ENCODE assay signal across 28 cellular contexts in the genomic region with DNA sequence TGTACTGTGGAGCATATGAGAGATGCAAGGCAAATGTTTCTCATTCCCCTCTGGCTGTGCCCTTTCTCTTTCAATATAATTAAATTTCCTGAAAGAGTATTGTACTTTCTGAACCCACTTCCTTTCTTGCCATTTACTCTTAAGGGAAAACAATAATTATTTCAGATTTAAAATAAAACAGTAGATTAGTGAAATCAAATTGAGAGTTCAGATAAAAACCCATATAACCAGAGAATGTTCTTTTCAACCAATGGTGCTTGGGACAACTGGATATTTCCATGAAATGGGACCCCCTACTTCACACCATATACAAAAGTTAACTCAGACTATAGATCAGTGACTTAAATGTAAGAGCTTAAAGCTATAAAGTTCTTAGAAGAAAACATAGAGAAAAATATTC.
"Had no signal": no experiment of that assay in that cellular context is flagged by ENCODE, and none has a peak within 500 bp of the region (broad histone marks: within the 10 kb centered on the region; RNA-seq: fewer than 3 reads in every experiment).

No MANE protein-coding gene starts in this region.

- H3K36me3 Mint-ChIP-seq: stimulated activated memory B cell treated with anti-CD40 and anti-IgM and Interleukin-4, amounts not matched to agents 10 μg/mL and 1 μg/mL and 100 μg/mL, for 72 hours; stimulated activated naive B cell treated with anti-CD40 and anti-IgM and Interleukin-4, amounts not matched to agents 10 μg/mL and 1 μg/mL and 100 μg/mL, for 72 hours had no signal

- H3K27ac ChIP-seq: stomach, suprapubic skin, testis, thoracic aorta, thyroid gland, tibial artery, tibial nerve, transverse colon, upper lobe of left lung, upper lobe of right lung, uterus, vagina had no signal

- H3K4me1 ChIP-seq: testis, thyroid gland, tibial artery, transverse colon, upper lobe of left lung, upper lobe of right lung, uterus, vagina had no signal

- ATAC-seq: stimulated activated memory B cell treated with anti-CD40 and anti-IgM and Interleukin-4, amounts not matched to agents 10 μg/mL and 1 μg/mL and 100 μg/mL, for 72 hours; stimulated activated naive B cell treated with anti-CD40 and anti-IgM and Interleukin-4, amounts not matched to agents 10 μg/mL and 1 μg/mL and 100 μg/mL, for 72 hours; stimulated activated naive CD8-positive, alpha-beta T cell treated with anti-CD3 and anti-CD28 coated beads, Interleukin-15, amount 100 ng/mL, for 72 hours; stimulated activated naive CD8-positive, alpha-beta T cell treated with anti-CD3 and anti-CD28 coated beads, Interleukin-15, Interleukin-2, amounts not matched to agents 100 U/mL and 50 U/mL, for 24 hours; upper lobe of right lung had no signal

- H3K4me3 ChIP-seq: stomach, suprapubic skin, testis, thoracic aorta, thyroid gland, tibial artery, tibial nerve, transverse colon, upper lobe of left lung, upper lobe of right lung, uterus, vagina had no signal

- H3K36me3 ChIP-seq: uterus had no signal

- FAIRE-seq: urothelium cell line had no signal

- H3K27ac Mint-ChIP-seq: stimulated activated memory B cell treated with anti-CD40 and anti-IgM and Interleukin-4, amounts not matched to agents 10 μg/mL and 1 μg/mL and 100 μg/mL, for 72 hours; stimulated activated naive B cell treated with anti-CD40 and anti-IgM and Interleukin-4, amounts not matched to agents 10 μg/mL and 1 μg/mL and 100 μg/mL, for 72 hours; stimulated activated naive CD8-positive, alpha-beta T cell treated with anti-CD3 and anti-CD28 coated beads, Interleukin-15, amount 100 ng/mL, for 72 hours; stimulated activated naive CD8-positive, alpha-beta T cell treated with anti-CD3 and anti-CD28 coated beads, Interleukin-15, Interleukin-2, amounts not matched to agents 100 ng/mL and 50 ng/mL, for 24 hours; type B pancreatic cell had no signal

- H3K27me3 ChIP-seq: stomach, suprapubic skin, testis, thyroid gland, tibial artery, tibial nerve, transverse colon, upper lobe of left lung, upper lobe of right lung, uterus, vagina had no signal

- H3K4me1 Mint-ChIP-seq: stimulated activated naive CD8-positive, alpha-beta T cell treated with anti-CD3 and anti-CD28 coated beads, Interleukin-15, amount 100 ng/mL, for 72 hours had no signal

- DNase-seq: stimulated activated CD4-positive, alpha-beta T cell treated with anti-CD3 and anti-CD28 coated beads, Interleukin-2, amount 100 ng/mL, for 48 hours; stimulated activated CD4-positive, alpha-beta T cell treated with anti-CD3 and anti-CD28 coated beads, Interleukin-4, amount 100 ng/mL, for 1 hour; stimulated activated CD4-positive, alpha-beta T cell treated with anti-CD3 and anti-CD28 coated beads, Interleukin-4, amount 100 ng/mL, for 24 hours; stimulated activated CD4-positive, alpha-beta T cell treated with anti-CD3 and anti-CD28 coated beads, Interleukin-4, amount 100 ng/mL, for 4 hours; stimulated activated CD8-positive, alpha-beta memory T cell treated with anti-CD3 and anti-CD28 coated beads, Interleukin-4, amount 100 ng/mL, for 48 hours; stimulated activated naive B cell treated with anti-CD40 and anti-IgM and Interleukin-4, amounts not matched to agents 10 μg/mL and 1 μg/mL and 100 μg/mL, for 72 hours; stimulated activated naive CD4-positive, alpha-beta T cell; stimulated activated naive CD4-positive, alpha-beta T cell treated with Interleukin-2 at 50 U/mL for 16 hours; stimulated activated naive CD8-positive, alpha-beta T cell treated with anti-CD3 and anti-CD28 coated beads, Interleukin-15, amount 100 ng/mL, for 72 hours; stimulated activated naive CD8-positive, alpha-beta T cell treated with anti-CD3 and anti-CD28 coated beads, Interleukin-15, Interleukin-2, amounts not matched to agents 100 U/mL and 50 U/mL, for 24 hours; stomach; substantia nigra; testis; thyroid gland; tibial artery; transverse colon; trophoblast cell; upper lobe of left lung; upper lobe of right lung; uterus had no signal

- H3K4me3 Mint-ChIP-seq: stimulated activated memory B cell treated with anti-CD40 and anti-IgM and Interleukin-4, amounts not matched to agents 10 μg/mL and 1 μg/mL and 100 μg/mL, for 72 hours; stimulated activated naive B cell treated with anti-CD40 and anti-IgM and Interleukin-4, amounts not matched to agents 10 μg/mL and 1 μg/mL and 100 μg/mL, for 72 hours; stimulated activated naive CD8-positive, alpha-beta T cell treated with anti-CD3 and anti-CD28 coated beads, Interleukin-15, amount 100 ng/mL, for 72 hours; stimulated activated naive CD8-positive, alpha-beta T cell treated with anti-CD3 and anti-CD28 coated beads, Interleukin-15, Interleukin-2, amounts not matched to agents 100 ng/mL and 50 ng/mL, for 24 hours; type B pancreatic cell had no signal

- H3K9me3 ChIP-seq: stomach, suprapubic skin, testis, thoracic aorta, thyroid gland, tibial artery, tibial nerve, transverse colon, upper lobe of left lung, upper lobe of right lung, uterus, vagina had no signal

- H3K9me3 Mint-ChIP-seq: stimulated activated memory B cell treated with anti-CD40 and anti-IgM and Interleukin-4, amounts not matched to agents 10 μg/mL and 1 μg/mL and 100 μg/mL, for 72 hours; stimulated activated naive B cell treated with anti-CD40 and anti-IgM and Interleukin-4, amounts not matched to agents 10 μg/mL and 1 μg/mL and 100 μg/mL, for 72 hours; stimulated activated naive CD8-positive, alpha-beta T cell treated with anti-CD3 and anti-CD28 coated beads, Interleukin-15, amount 100 ng/mL, for 72 hours; stimulated activated naive CD8-positive, alpha-beta T cell treated with anti-CD3 and anti-CD28 coated beads, Interleukin-15, Interleukin-2, amounts not matched to agents 100 ng/mL and 50 ng/mL, for 24 hours; type B pancreatic cell had no signal
